Comparison of ENCODE assay signal across 10 cellular contexts in the genomic region with DNA sequence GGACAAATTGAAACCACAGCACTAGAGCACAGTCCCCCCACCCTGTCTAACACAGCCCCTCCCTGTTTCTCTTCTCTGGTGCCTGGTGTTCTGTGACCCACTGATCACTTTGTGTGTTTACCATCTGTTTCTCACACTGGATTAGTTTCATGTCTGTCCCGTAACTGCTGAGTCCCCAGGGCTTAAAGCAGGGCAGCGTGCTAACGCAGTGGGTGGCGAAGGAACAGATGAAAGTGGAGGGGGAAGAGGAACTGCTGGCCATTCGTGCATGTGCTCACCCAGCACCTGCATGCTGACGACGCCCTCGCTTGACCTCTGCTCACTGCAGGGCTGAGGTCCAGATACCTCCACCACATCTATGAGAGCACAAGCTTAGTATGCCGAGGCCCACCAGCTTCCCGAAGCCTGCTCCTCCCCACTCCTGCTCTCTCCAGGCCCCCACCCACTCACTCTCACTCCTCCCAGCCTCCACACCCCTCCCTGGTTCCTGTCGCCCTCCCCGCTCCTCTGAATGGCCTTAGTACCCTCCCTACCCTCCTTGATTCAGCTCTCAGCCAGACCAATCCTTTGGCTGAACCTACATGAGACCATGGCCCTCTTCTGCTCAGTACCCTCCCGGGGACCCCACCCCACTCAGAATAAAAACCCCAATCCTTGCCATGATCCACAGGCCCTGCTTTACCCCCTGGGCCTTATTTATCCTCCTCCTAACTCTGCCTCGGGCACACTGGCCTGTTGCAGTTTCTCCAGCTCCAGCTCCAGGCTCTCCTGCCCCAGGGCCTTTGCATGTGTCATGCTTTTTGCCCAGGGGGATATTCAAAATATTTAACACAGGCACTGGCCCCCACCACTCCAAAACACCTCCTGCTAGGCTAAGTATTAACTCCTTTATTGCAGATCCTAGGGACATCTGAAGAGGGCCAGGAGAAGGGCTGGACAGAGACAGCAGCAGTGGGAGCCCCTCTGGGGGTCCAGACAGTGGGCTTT. TPM values are rescaled to one million over a fixed set of nuclear protein-coding genes. Genes with fewer than 3 reads are reported as not detected.
DNase-seq lines count a peak whose midpoint lies in the region; ATAC-seq and TF ChIP-seq lines count a peak whose summit lies in the region.
"Had no signal": no experiment of that assay in that cellular context is flagged by ENCODE, and none has a peak within 500 bp of the region (broad histone marks: within the 10 kb centered on the region; RNA-seq: fewer than 3 reads in every experiment).

No MANE protein-coding gene starts in this region.

- no peaks in the 10 kb centered on the region for H3K36me3 ChIP-seq in mucosa of descending colon (ENCODE audit: low read depth)

- H3K36me3 Mint-ChIP-seq in IgD-negative memory B cell = peaks cover 3% of the 10 kb centered on the region
- H3K36me3 Mint-ChIP-seq in effector memory CD8-positive, alpha-beta T cell (ENCODE audit: insufficient read depth) = peaks cover 2% of the 10 kb centered on the region
- H3K36me3 Mint-ChIP-seq: T-cell had no signal

- TF ChIP-seq CTCF in mucosa of descending colon (IDR thresholded peaks at IDR 0.05) = no peak

- H3K9me3 ChIP-seq in mucosa of descending colon = no peaks in the 10 kb centered on the region

- H3K4me3 ChIP-seq in mucosa of descending colon = no peak overlapping the region

- H3K4me1 ChIP-seq in mucosa of descending colon (ENCODE audit: low read depth) = no peaks in the 10 kb centered on the region

- H3K4me1 Mint-ChIP-seq in IgD-negative memory B cell = peaks cover 45 to 66% (median 62%) of the 10 kb centered on the region in 3 donors
- H3K4me1 Mint-ChIP-seq in effector memory CD8-positive, alpha-beta T cell (ENCODE audit: low read depth in 2 of 2) = peaks cover 9 to 11% of the 10 kb centered on the region in 2 donors

- H3K9me3 Mint-ChIP-seq in IgD-negative memory B cell = no peaks in the 10 kb centered on the region
- no peaks in the 10 kb centered on the region for H3K9me3 Mint-ChIP-seq in effector memory CD8-positive, alpha-beta T cell
- H3K9me3 Mint-ChIP-seq: T-cell had no signal

- intact Hi-C loops in mucosa of descending colon (cut with DNase I, micrococcal nuclease) = no loop called here

- DNase-seq in mucosa of descending colon (no peak), C1 segment of cervical spinal cord (lab: John Stamatoyannopoulos, UW) (no peak)
- no peak for DNase-seq in effector memory CD8-positive, alpha-beta T cell
- no peak for DNase-seq in activated CD4-positive, alpha-beta T cell treated with anti-CD3 and anti-CD28 coated beads for 4 hours
- DNase-seq in central memory CD4-positive, alpha-beta T cell = no peak
- DNase-seq: NCI-H2029, T-cell had no signal

- H3K4me3 Mint-ChIP-seq in IgD-negative memory B cell = peak overlapping the region; percentile 9 to 89 (median 64)
- no peak overlapping the region for H3K4me3 Mint-ChIP-seq in effector memory CD8-positive, alpha-beta T cell
- H3K4me3 Mint-ChIP-seq: T-cell had no signal

- H3K27me3 Mint-ChIP-seq in IgD-negative memory B cell = no peaks in the 10 kb centered on the region
- no peaks in the 10 kb centered on the region for H3K27me3 Mint-ChIP-seq in effector memory CD8-positive, alpha-beta T cell
- H3K27me3 Mint-ChIP-seq: T-cell had no signal

- peak overlapping the region; percentile 77 to 97 (median 95) for H3K27ac Mint-ChIP-seq in IgD-negative memory B cell
- H3K27ac Mint-ChIP-seq in effector memory CD8-positive, alpha-beta T cell = peak overlapping the region in 1 of 2 donors; percentile 75
- H3K27ac Mint-ChIP-seq: T-cell had no signal

- peak; percentile 63 for ATAC-seq in GM18511 (IDR thresholded peaks at IDR 0.05; ENCODE audit: unreplicated experiment)
- ATAC-seq in GM21447 (IDR thresholded peaks at IDR 0.05; ENCODE audit: unreplicated experiment) = peak; percentile 51
- peak; percentile 56 for ATAC-seq in mucosa of descending colon
- no peak for ATAC-seq in effector memory CD8-positive, alpha-beta T cell (replicated peaks)
- ATAC-seq: T-cell had no signal

RNA-seq across cellular contexts. Expression of a gene that starts 15.1 kb away (rescaled TPM):
- 52.5 TPM for polyA plus RNA-seq in IgD-negative memory B cell
- total RNA-seq in mucosa of descending colon = 10 to 100 TPM; 19.8 to 42.2 (median 21.9) TPM

Comparison
In these comparisons a context has a peak if more than half of its experiments do, and no peak if none do; other contexts are left out.
1. H3K4me3 Mint-ChIP-seq: peak in IgD-negative memory B cell (4 of 4); none in effector memory CD8-positive, alpha-beta T cell (0 of 2).